ENCODE assay signal across 25 cellular contexts in genomic region chr19:1986357-1987162, GRCh38. TPM values are rescaled to one million over a fixed set of nuclear protein-coding genes. Genes with fewer than 3 reads are reported as not detected.
DNase-seq lines count a peak whose midpoint lies in the region; ATAC-seq, FAIRE-seq and TF ChIP-seq lines count a peak whose summit lies in the region.
"Had no signal": no experiment of that assay in that cellular context is flagged by ENCODE, and none has a peak within 500 bp of the region (broad histone marks: within the 10 kb centered on the region; RNA-seq: fewer than 3 reads in every experiment).

No MANE protein-coding gene starts in this region.

- peaks cover 34% of the 10 kb centered on the region for H3F3A ChIP-seq in neural progenitor cell (ENCODE audit: low read depth)

- no peak overlapping the region for H2AFZ ChIP-seq in DND-41 (ENCODE audit: low read depth, low read length)
- H2AFZ ChIP-seq in HCT116 (ENCODE audit: low read depth, low read length, poor library complexity, severe bottlenecking): no peak overlapping the region
- no peak overlapping the region for H2AFZ ChIP-seq in K562 (ENCODE audit: low read depth, low read length)
- no peak overlapping the region for H2AFZ ChIP-seq in neural progenitor cell (replicated peaks)

- peaks cover 87% of the 10 kb centered on the region for H3K36me3 ChIP-seq in DND-41 (ENCODE audit: insufficient read depth, low read length)
- H3K36me3 ChIP-seq in HCT116 (ENCODE audit: control insufficient read depth in 1 of 2, insufficient read depth in 2 of 2, low read length in 2 of 2): peaks cover 7 to 24% of the 10 kb centered on the region in 2 experiments; a peak in 3 of 4 replicates
- H3K36me3 ChIP-seq in K562 (ENCODE audit: control insufficient read depth, insufficient read depth, low read length): peaks cover 44% of the 10 kb centered on the region; the same call in 1 of the 3 replicates
- no peaks in the 10 kb centered on the region for H3K36me3 ChIP-seq in neural progenitor cell
- H3K36me3 ChIP-seq in adrenal gland (replicated peaks in 1 of 2): peaks cover 0 to 81% of the 10 kb centered on the region in 2 donors
- H3K36me3 ChIP-seq: MG63 had no signal

- WGBS in K562 (ENCODE audit: insufficient coverage, low coverage, missing lambda C conversion rate): 89% methylated on average over 28 of the region's 42 CpGs
- WGBS in adrenal gland, 4 donors: 84 to 89% (median 87%) methylated on average over 23 to 42 of the region's 42 CpGs

- H3K36me3 Mint-ChIP-seq in neural progenitor cell: peaks cover 12% of the 10 kb centered on the region
- peaks cover 13% of the 10 kb centered on the region for H3K36me3 Mint-ChIP-seq in chondrocyte (ENCODE audit: low read depth)

- H3K27me3 Mint-ChIP-seq in neural progenitor cell (ENCODE audit: insufficient read depth, low read depth) (peaks cover 3% of the 10 kb centered on the region), chondrocyte (ENCODE audit: low read depth) (no peaks in the 10 kb centered on the region)
- H3K27me3 Mint-ChIP-seq: CD8-positive, alpha-beta memory T cell; type B pancreatic cell had no signal

- no peaks in the 10 kb centered on the region for H3K4me1 Mint-ChIP-seq in neural progenitor cell
- no peaks in the 10 kb centered on the region for H3K4me1 Mint-ChIP-seq in chondrocyte (ENCODE audit: low read depth)

- CTCF ChIA-PET in HCT116 (lab: Charles Lee): no interaction called here
- CTCF ChIA-PET in K562 (lab: Yijun Ruan, JAX; ENCODE audit: low intra/inter-chr PET ratio): no interaction called here

- POLR2A ChIA-PET in HCT116 (lab: Charles Lee) (no interaction called here), K562 (lab: Yijun Ruan, JAX) (no interaction called here)

- H3K4me2 ChIP-seq in DND-41 (ENCODE audit: insufficient read depth, low read length) (no peak overlapping the region), HCT116 (ENCODE audit: low read length) (no peak overlapping the region), K562 (ENCODE audit: insufficient read depth, low read length) (no peak overlapping the region), neural progenitor cell (no peak overlapping the region)

- H3K9me1 ChIP-seq in K562 (ENCODE audit: control insufficient read depth, insufficient read depth, low read length): no peaks in the 10 kb centered on the region

- no peak for TF ChIP-seq EP300 in K562 (IDR thresholded peaks at IDR 0.05; ENCODE audit: low read length)

- RAD21 ChIA-PET in HCT116 (lab: Charles Lee; ENCODE audit: low non-redundant PET in 1 of 2, low total read pairs in 2 of 2, uncharacterized antibody in 2 of 2, unreplicated experiment in 2 of 2): no interaction called here

- H3K9ac ChIP-seq in DND-41 (ENCODE audit: low read depth, low read length): no peak overlapping the region
- H3K9ac ChIP-seq in HCT116 (ENCODE audit: low read length): no peak overlapping the region
- 0 out of 4 replicates have a peak overlapping the region, but pooled peaks of 1 of the 2 experiments have one; percentile 5 for H3K9ac ChIP-seq in K562 (ENCODE audit: insufficient read depth in 1 of 2, low read depth in 2 of 2, low read length in 2 of 2)
- H3K9ac ChIP-seq in neural progenitor cell: no peak overlapping the region

- no peak for DNase-seq in DND-41
- DNase-seq in HCT116 (ENCODE audit: low read depth, low spot score): no peak
- DNase-seq in K562 (ENCODE audit: extremely low read depth in 1 of 4, low spot score in 3 of 4): no peak
- DNase-seq in neural progenitor cell (ENCODE audit: low spot score): no peak
- no peak for DNase-seq in NCI-H1930 (lab: John Stamatoyannopoulos, UW)
- DNase-seq in adrenal gland: no peak
- DNase-seq in chondrocyte (ENCODE audit: low spot score): no peak
- DNase-seq: activated CD4-positive, alpha-beta T cell treated with anti-CD3 and anti-CD28 coated beads, Interleukin-2, amount 50 U/mL, for 1 hour; activated naive CD4-positive, alpha-beta T cell treated with Interleukin-2 at 50 U/mL for 16 hours; CD8-positive, alpha-beta memory T cell; DMS79 treated with DMSO at 0.1 percent for 48 hours; effector CD8-positive, alpha-beta T cell; esophagus squamous epithelium; kidney glomerular epithelial cell; MG63; NCI-H1436 treated with DMSO at 0.1 percent for 48 hours; NCI-H2171; NCI-H526; SIG-M5; small intestine; T-helper 2 cell had no signal

- in situ Hi-C loops in K562 (cut with MboI): no loop called here

- FAIRE-seq in K562 (lab: Jason Lieb, UNC): no peak
- FAIRE-seq: small intestine had no signal

- TF ChIP-seq CTCF in DND-41 (IDR thresholded peaks at IDR 0.05; ENCODE audit: borderline replicate concordance, extremely low read depth, low read length, poor library complexity, severe bottlenecking) (no peak), HCT116 (IDR thresholded peaks at IDR 0.05 in 2 of 3, conservative IDR thresholded peaks at IDR 0.05 in 1 of 3; ENCODE audit: borderline replicate concordance in 1 of 3, insufficient read depth in 1 of 3, low read depth in 2 of 3, low read length in 2 of 3) (no peak), K562 (IDR thresholded peaks at IDR 0.05 in 2 of 3, conservative IDR thresholded peaks at IDR 0.05 in 1 of 3; ENCODE audit: insufficient read depth in 2 of 3, low read depth in 1 of 3, low read length in 3 of 3) (no peak), neural progenitor cell (IDR thresholded peaks at IDR 0.05) (no peak), adrenal gland (IDR thresholded peaks at IDR 0.05) (no peak), chondrocyte (IDR thresholded peaks at IDR 0.05) (no peak)

- no peak overlapping the region for H3K27ac Mint-ChIP-seq in neural progenitor cell
- no peak overlapping the region for H3K27ac Mint-ChIP-seq in chondrocyte (ENCODE audit: unreplicated experiment)
- H3K27ac Mint-ChIP-seq: CD8-positive, alpha-beta memory T cell; type B pancreatic cell had no signal

- H3K9me3 ChIP-seq in DND-41 (ENCODE audit: insufficient read depth, low read length, severe bottlenecking) (no peaks in the 10 kb centered on the region), HCT116 (ENCODE audit: control insufficient read depth in 1 of 2, insufficient read depth in 1 of 2, low read depth in 1 of 2, low read length in 2 of 2) (no peaks in the 10 kb centered on the region), K562 (replicated peaks; ENCODE audit: control insufficient read depth, insufficient read depth, low read depth, low read length) (no peaks in the 10 kb centered on the region), neural progenitor cell (ENCODE audit: low read depth) (no peaks in the 10 kb centered on the region), adrenal gland (replicated peaks in 1 of 3) (no peaks in the 10 kb centered on the region)
- H3K9me3 ChIP-seq: esophagus squamous epithelium, gastroesophageal sphincter, MG63, prostate gland had no signal

- TF ChIP-seq POLR2A in HCT116 (IDR thresholded peaks at IDR 0.05; ENCODE audit: borderline replicate concordance, extremely low read depth, insufficient read depth, insufficient read length) (no peak), K562 (conservative IDR thresholded peaks at IDR 0.05) (no peak; the same call in 1 of the 2 replicates), adrenal gland (IDR thresholded peaks at IDR 0.05) (no peak)

- TF ChIP-seq RAD21 in HCT116 (IDR thresholded peaks at IDR 0.05; ENCODE audit: low read depth): no peak
- TF ChIP-seq RAD21 in K562 (CRISPR knock-in tag; conservative IDR thresholded peaks at IDR 0.05 in 1 of 2, IDR thresholded peaks at IDR 0.05 in 1 of 2): no peak

- intact Hi-C loops in HCT116 (cut with micrococcal nuclease) (no loop called here), K562 (cut with micrococcal nuclease) (no loop called here), adrenal gland (cut with DNase I) (no loop called here)

- H4K20me1 ChIP-seq in DND-41 (ENCODE audit: insufficient read depth, low read length) (peaks cover 47% of the 10 kb centered on the region), HCT116 (ENCODE audit: insufficient read depth) (no peaks in the 10 kb centered on the region), K562 (replicated peaks; ENCODE audit: control insufficient read depth, insufficient read depth, low read length) (no peaks in the 10 kb centered on the region; the same call in 1 of the 2 replicates), neural progenitor cell (ENCODE audit: low read depth) (peaks cover 16% of the 10 kb centered on the region)

- H3K4me3 ChIP-seq in DND-41 (ENCODE audit: low read depth in 1 of 2, low read length in 2 of 2): no peak overlapping the region
- no peak overlapping the region for H3K4me3 ChIP-seq in HCT116 (replicated peaks in 1 of 2; ENCODE audit: low read depth in 1 of 2, low read length in 2 of 2)
- H3K4me3 ChIP-seq in K562: no peak overlapping the region
- H3K4me3 ChIP-seq in neural progenitor cell: no peak overlapping the region
- H3K4me3 ChIP-seq in adrenal gland: no peak overlapping the region
- H3K4me3 ChIP-seq: esophagus squamous epithelium, gastroesophageal sphincter, MG63, prostate gland had no signal

- BruUV-seq in HCT116 (replicated peaks; lab: Mats Ljungman, UMichigan): TSS peak; percentile 45
- BruUV-seq in K562 (replicated peaks; lab: Mats Ljungman, UMichigan): TSS peak; percentile 41

- H3K79me2 ChIP-seq in DND-41 (ENCODE audit: insufficient read depth, low read length) (no peaks in the 10 kb centered on the region), HCT116 (ENCODE audit: insufficient read depth, low read length) (no peaks in the 10 kb centered on the region), K562 (ENCODE audit: control insufficient read depth, insufficient read depth, low read length) (no peaks in the 10 kb centered on the region), neural progenitor cell (ENCODE audit: low read depth) (no peaks in the 10 kb centered on the region)

- H3K4me1 ChIP-seq in DND-41 (ENCODE audit: insufficient read depth, low read length) (no peaks in the 10 kb centered on the region), HCT116 (ENCODE audit: control insufficient read depth in 1 of 2, insufficient read depth in 2 of 2, low read length in 2 of 2) (no peaks in the 10 kb centered on the region), K562 (replicated peaks in 1 of 2; ENCODE audit: control insufficient read depth in 2 of 2, insufficient read depth in 2 of 2, low read length in 2 of 2) (peaks cover 0 to 53% of the 10 kb centered on the region in 2 experiments; a peak in 2 of 5 replicates), neural progenitor cell (no peaks in the 10 kb centered on the region), adrenal gland (replicated peaks in 1 of 2) (no peaks in the 10 kb centered on the region)
- H3K4me1 ChIP-seq: esophagus squamous epithelium, gastroesophageal sphincter, prostate gland had no signal

- peak; percentile 17; the same call in 2 of the 3 replicates for ATAC-seq in DND-41 (ENCODE audit: insufficient read depth, low read depth)
- ATAC-seq in HCT116: 0 out of 2 replicates have a peak, but pooled peaks have one; percentile 10
- peak; percentile 19 for ATAC-seq in K562
- ATAC-seq in GM18498 (IDR thresholded peaks at IDR 0.05; ENCODE audit: unreplicated experiment): no peak
- ATAC-seq: gastroesophageal sphincter had no signal

- H3K27ac ChIP-seq in DND-41 (ENCODE audit: low read length) (no peak overlapping the region), HCT116 (ENCODE audit: low read depth, low read length) (peak overlapping the region; percentile 9; the same call in 1 of the 2 replicates), K562 (ENCODE audit: extremely low read depth, low read depth, low read length) (no peak overlapping the region), neural progenitor cell (peak overlapping the region; percentile 74), adrenal gland (no peak overlapping the region)
- H3K27ac ChIP-seq: esophagus squamous epithelium, gastroesophageal sphincter, prostate gland had no signal

- H3K9me2 ChIP-seq in HCT116 (ENCODE audit: insufficient read depth): no peaks in the 10 kb centered on the region

- H3K4me3 Mint-ChIP-seq in neural progenitor cell (no peak overlapping the region), chondrocyte (ENCODE audit: unreplicated experiment) (no peak overlapping the region)
- H3K4me3 Mint-ChIP-seq: CD8-positive, alpha-beta memory T cell; type B pancreatic cell had no signal

- no peaks in the 10 kb centered on the region for H3K9me3 Mint-ChIP-seq in neural progenitor cell
- H3K9me3 Mint-ChIP-seq in chondrocyte (ENCODE audit: low read depth): no peaks in the 10 kb centered on the region
- H3K9me3 Mint-ChIP-seq: CD8-positive, alpha-beta memory T cell; type B pancreatic cell had no signal

- H3K27me3 ChIP-seq in DND-41 (ENCODE audit: insufficient read depth, low read length, poor library complexity) (no peaks in the 10 kb centered on the region), HCT116 (ENCODE audit: insufficient read depth, low read length) (no peaks in the 10 kb centered on the region), K562 (ENCODE audit: control insufficient read depth in 2 of 2, insufficient read depth in 2 of 2, low read length in 2 of 2) (no peaks in the 10 kb centered on the region), neural progenitor cell (no peaks in the 10 kb centered on the region), adrenal gland (no peaks in the 10 kb centered on the region)
- H3K27me3 ChIP-seq: esophagus squamous epithelium, gastroesophageal sphincter, MG63 had no signal

RNA-seq across cellular contexts. Expression of gene BTBD2, which starts 29.0 kb away (rescaled TPM):
- total RNA-seq in HCT116 (2021; ENCODE audit: unreplicated experiment) (112 TPM), K562 (2014; rRNA removed) (5.6 and 8.1 TPM in 2 replicates), K562 (2014; rRNA removed; fragmentation: Illumina TruSeq; extraction: Trizol) (1.5 and 2.0 TPM in 2 replicates), K562 (2015; rRNA removed; fragmentation: Illumina TruSeq; extraction: Trizol) (6.4 and 6.9 TPM in 2 replicates), K562 (2021) (13.3 and 15.6 TPM in 2 replicates), neural progenitor cell (ENCODE audit: low replicate concordance) (48.8 and 148 TPM in 2 replicates), adrenal gland (100 to 1,000 TPM in 1 of 8 donors, 10 to 100 TPM in 7; 55.0 to 122 (median 82.4) TPM), chondrocyte (61.0 to 66.2 TPM (median 65.9 TPM) in 3 replicates)
- 136 and 158 TPM in 2 replicates for polyA plus RNA-seq in HCT116 (2012)
- 7.3 and 29.0 TPM in 2 replicates for total RNA-seq in K562 (2011; cell fraction: chromatin; rRNA removed; ENCODE audit: low replicate concordance)
- 16.4 and 17.0 TPM in 2 replicates for total RNA-seq in K562 (2011; cell fraction: nucleolus; rRNA removed)
- total RNA-seq in K562 (2011; cell fraction: nucleoplasm; rRNA removed): 14.3 and 16.7 TPM in 2 replicates
- polyA plus RNA-seq in K562 (2011; rRNA removed) (10.2 and 30.9 TPM in 2 replicates), K562 (2014; fragmentation: Illumina TruSeq; extraction: Trizol) (7.4 and 11.0 TPM in 2 replicates), K562 (2014; fragmentation: Nextera tagmentation; extraction: Ambion mirVana) (under 1 TPM; 0.10 to 0.28 TPM), K562 (2014; rRNA removed) (9.6 TPM in 2 replicates), adrenal gland (10 to 100 TPM; 11.8 to 87.5 (median 57.7) TPM)
- 21.5 and 25.6 TPM in 2 replicates for polyA plus RNA-seq in K562 (2011; cell fraction: cytosol; rRNA removed)
- 21.2 and 25.9 TPM in 2 replicates for polyA plus RNA-seq in K562 (2011; cell fraction: nucleus; rRNA removed)
- 18.5 and 62.5 TPM in 2 replicates for polyA plus RNA-seq in K562 (2012)
- 4.1 and 4.9 TPM in 2 replicates for polyA minus RNA-seq in K562 (2011; rRNA and poly(A)+ RNA removed)
- 15.5 and 42.0 TPM in 2 replicates for polyA minus RNA-seq in K562 (2011; cell fraction: cytosol; rRNA and poly(A)+ RNA removed)
- polyA minus RNA-seq in K562 (2011; cell fraction: nucleus; rRNA and poly(A)+ RNA removed): 5.9 and 11.9 TPM in 2 replicates

RNA-seq across cellular contexts. Expression of gene CSNK1G2, which starts 45.6 kb away (rescaled TPM):
- total RNA-seq in HCT116 (2021; ENCODE audit: unreplicated experiment) (97.9 TPM), K562 (2014; rRNA removed) (105 and 124 TPM in 2 replicates), K562 (2014; rRNA removed; fragmentation: Illumina TruSeq; extraction: Trizol) (9.8 and 25.1 TPM in 2 replicates), K562 (2015; rRNA removed; fragmentation: Illumina TruSeq; extraction: Trizol) (60.4 and 66.9 TPM in 2 replicates), K562 (2021) (91.3 and 95.8 TPM in 2 replicates), neural progenitor cell (ENCODE audit: low replicate concordance) (49.6 and 161 TPM in 2 replicates), adrenal gland (10 to 100 TPM; 50.7 to 83.4 (median 73.6) TPM), chondrocyte (57.4 to 74.9 TPM (median 58.9 TPM) in 3 replicates)
- polyA plus RNA-seq in HCT116 (2012): 90.6 and 114 TPM in 2 replicates
- 59.6 and 151 TPM in 2 replicates for total RNA-seq in K562 (2011; cell fraction: chromatin; rRNA removed; ENCODE audit: low replicate concordance)
- 123 and 129 TPM in 2 replicates for total RNA-seq in K562 (2011; cell fraction: nucleolus; rRNA removed)
- 43.4 and 57.3 TPM in 2 replicates for total RNA-seq in K562 (2011; cell fraction: nucleoplasm; rRNA removed)
- polyA plus RNA-seq in K562 (2011; rRNA removed) (49.5 and 66.2 TPM in 2 replicates), K562 (2014; fragmentation: Illumina TruSeq; extraction: Trizol) (45.2 and 91.1 TPM in 2 replicates), K562 (2014; fragmentation: Nextera tagmentation; extraction: Ambion mirVana) (under 1 TPM; 0.48 to 0.72 TPM), K562 (2014; rRNA removed) (119 and 126 TPM in 2 replicates), adrenal gland (100 to 1,000 TPM in 2 of 3 donors, 10 to 100 TPM in 1; 30.0 to 120 (median 100) TPM)
- 72.0 and 157 TPM in 2 replicates for polyA plus RNA-seq in K562 (2011; cell fraction: cytosol; rRNA removed)
- 308 and 494 TPM in 2 replicates for polyA plus RNA-seq in K562 (2011; cell fraction: nucleus; rRNA removed)
- polyA plus RNA-seq in K562 (2012): 84.6 and 108 TPM in 2 replicates
- polyA minus RNA-seq in K562 (2011; rRNA and poly(A)+ RNA removed): 12.4 and 27.0 TPM in 2 replicates
- polyA minus RNA-seq in K562 (2011; cell fraction: cytosol; rRNA and poly(A)+ RNA removed): 53.7 and 53.8 TPM in 2 replicates
- polyA minus RNA-seq in K562 (2011; cell fraction: nucleus; rRNA and poly(A)+ RNA removed): 33.9 and 35.9 TPM in 2 replicates

Comparison
In these comparisons a context has a peak if more than half of its experiments do, and no peak if none do; other contexts are left out.
1. H3K27ac ChIP-seq: peak in HCT116 (single experiment) and neural progenitor cell (single experiment); none in DND-41 (single experiment), K562 (single experiment) and adrenal gland (0 of 5).